In the genomic region with DNA sequence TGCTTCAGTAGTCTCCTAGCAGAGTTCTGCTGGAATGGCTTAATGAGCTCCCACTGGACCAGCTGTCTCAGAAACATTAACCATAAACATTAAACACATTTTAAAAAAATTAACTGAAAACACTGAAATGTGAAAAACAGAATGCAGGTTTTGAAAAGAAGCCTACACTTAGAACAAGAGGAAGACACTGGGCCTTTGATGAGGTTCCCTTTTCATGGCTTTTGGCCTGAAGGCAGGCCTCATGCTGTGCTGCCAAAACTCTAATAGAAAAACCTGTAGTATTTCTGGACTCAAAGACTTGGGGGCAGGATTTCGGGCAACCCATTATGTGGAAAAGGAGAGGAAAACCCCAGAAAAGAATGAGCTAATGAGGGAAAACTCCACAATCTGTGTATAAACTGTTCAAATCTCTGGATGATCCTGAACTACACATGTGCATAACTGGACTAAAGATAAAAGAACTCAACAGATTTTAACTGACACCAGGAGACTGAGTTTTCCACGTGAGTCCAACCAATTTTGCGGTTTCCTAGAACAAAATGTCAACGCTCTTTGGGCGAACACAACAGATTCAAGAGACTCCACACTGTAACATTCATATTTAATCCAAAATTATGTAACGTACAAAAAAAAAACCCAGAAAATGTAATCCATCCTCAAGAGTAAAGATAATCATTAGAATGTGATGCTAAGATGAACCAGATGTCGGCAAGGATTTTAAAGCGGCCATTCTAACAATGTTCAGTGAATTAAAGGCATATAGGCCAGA, we compare ENCODE assay signal across 1 cellular context.
TF ChIP-seq lines count a peak whose summit lies in the region.

No MANE protein-coding gene starts in this region.

TF ChIP-seq in SK-N-SH treated with all-trans-retinoic acid at 6 μM for 48 hours, 23 proteins besides CTCF, POLR2A, EP300 and RAD21 (continued from another document):
- TF ChIP-seq, protein P1, sequence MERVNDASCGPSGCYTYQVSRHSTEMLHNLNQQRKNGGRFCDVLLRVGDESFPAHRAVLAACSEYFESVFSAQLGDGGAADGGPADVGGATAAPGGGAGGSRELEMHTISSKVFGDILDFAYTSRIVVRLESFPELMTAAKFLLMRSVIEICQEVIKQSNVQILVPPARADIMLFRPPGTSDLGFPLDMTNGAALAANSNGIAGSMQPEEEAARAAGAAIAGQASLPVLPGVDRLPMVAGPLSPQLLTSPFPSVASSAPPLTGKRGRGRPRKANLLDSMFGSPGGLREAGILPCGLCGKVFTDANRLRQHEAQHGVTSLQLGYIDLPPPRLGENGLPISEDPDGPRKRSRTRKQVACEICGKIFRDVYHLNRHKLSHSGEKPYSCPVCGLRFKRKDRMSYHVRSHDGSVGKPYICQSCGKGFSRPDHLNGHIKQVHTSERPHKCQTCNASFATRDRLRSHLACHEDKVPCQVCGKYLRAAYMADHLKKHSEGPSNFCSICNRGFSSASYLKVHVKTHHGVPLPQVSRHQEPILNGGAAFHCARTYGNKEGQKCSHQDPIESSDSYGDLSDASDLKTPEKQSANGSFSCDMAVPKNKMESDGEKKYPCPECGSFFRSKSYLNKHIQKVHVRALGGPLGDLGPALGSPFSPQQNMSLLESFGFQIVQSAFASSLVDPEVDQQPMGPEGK (CRISPR knock-in tag; IDR thresholded peaks at IDR 0.05; ENCODE audit: borderline replicate concordance), result no peak
- no peak for TF ChIP-seq ZNF565 (CRISPR knock-in tag; conservative IDR thresholded peaks at IDR 0.05; ENCODE audit: low read depth)
- TF ChIP-seq, protein P2, sequence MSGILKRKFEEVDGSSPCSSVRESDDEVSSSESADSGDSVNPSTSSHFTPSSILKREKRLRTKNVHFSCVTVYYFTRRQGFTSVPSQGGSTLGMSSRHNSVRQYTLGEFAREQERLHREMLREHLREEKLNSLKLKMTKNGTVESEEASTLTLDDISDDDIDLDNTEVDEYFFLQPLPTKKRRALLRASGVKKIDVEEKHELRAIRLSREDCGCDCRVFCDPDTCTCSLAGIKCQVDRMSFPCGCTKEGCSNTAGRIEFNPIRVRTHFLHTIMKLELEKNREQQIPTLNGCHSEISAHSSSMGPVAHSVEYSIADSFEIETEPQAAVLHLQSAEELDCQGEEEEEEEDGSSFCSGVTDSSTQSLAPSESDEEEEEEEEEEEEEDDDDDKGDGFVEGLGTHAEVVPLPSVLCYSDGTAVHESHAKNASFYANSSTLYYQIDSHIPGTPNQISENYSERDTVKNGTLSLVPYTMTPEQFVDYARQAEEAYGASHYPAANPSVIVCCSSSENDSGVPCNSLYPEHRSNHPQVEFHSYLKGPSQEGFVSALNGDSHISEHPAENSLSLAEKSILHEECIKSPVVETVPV (CRISPR knock-in tag; IDR thresholded peaks at IDR 0.05), result no peak
- TF ChIP-seq ZNF8 (CRISPR knock-in tag; IDR thresholded peaks at IDR 0.05), result no peak
- TF ChIP-seq ISL1 (CRISPR knock-in tag; IDR thresholded peaks at IDR 0.05), result no peak
- no peak for TF ChIP-seq GLIS3 (CRISPR knock-in tag; IDR thresholded peaks at IDR 0.05)
- TF ChIP-seq SNAI2 (CRISPR knock-in tag; IDR thresholded peaks at IDR 0.05), result no peak
- TF ChIP-seq ZFP3 (CRISPR knock-in tag; IDR thresholded peaks at IDR 0.05), result no peak
- TF ChIP-seq RARB (CRISPR knock-in tag; IDR thresholded peaks at IDR 0.05), result no peak
